ENCODE assay signal across 21 cellular contexts in genomic region chr7:5615190-5616070, GRCh38. TPM values are rescaled to one million over a fixed set of nuclear protein-coding genes. Genes with fewer than 3 reads are reported as not detected.
DNase-seq lines count a peak whose midpoint lies in the region; ATAC-seq and TF ChIP-seq lines count a peak whose summit lies in the region.
"Had no signal": no experiment of that assay in that cellular context is flagged by ENCODE, and none has a peak within 500 bp of the region (broad histone marks: within the 10 kb centered on the region; RNA-seq: fewer than 3 reads in every experiment).

No MANE protein-coding gene starts in this region.

- ATAC-seq in T-helper 17 cell (peak; percentile 10), GM18861 (IDR thresholded peaks at IDR 0.05; ENCODE audit: unreplicated experiment) (no peak)
- ATAC-seq in stimulated activated naive B cell treated with anti-CD40 and anti-IgM and Interleukin-4, amounts not matched to agents 10 μg/mL and 1 μg/mL and 100 μg/mL, for 72 hours (replicated peaks), result peak in 1 of 2 donors; percentile 23
- ATAC-seq: effector memory CD8-positive, alpha-beta T cell; left colon had no signal

- no peaks in the 10 kb centered on the region for H3K36me3 Mint-ChIP-seq in HFFc6 (ENCODE audit: low read depth)
- no peaks in the 10 kb centered on the region for H3K36me3 Mint-ChIP-seq in T-helper 17 cell (ENCODE audit: low read depth)
- H3K36me3 Mint-ChIP-seq in stimulated activated naive B cell treated with anti-CD40 and anti-IgM and Interleukin-4, amounts not matched to agents 10 μg/mL and 1 μg/mL and 100 μg/mL, for 72 hours, result peaks cover 10 to 26% of the 10 kb centered on the region in 2 donors
- peaks cover 11% of the 10 kb centered on the region for H3K36me3 Mint-ChIP-seq in Caco-2 (ENCODE audit: insufficient read depth, unreplicated experiment)

- H3K9me3 Mint-ChIP-seq in HFFc6 (no peaks in the 10 kb centered on the region), Caco-2 (ENCODE audit: unreplicated experiment) (no peaks in the 10 kb centered on the region)
- H3K9me3 Mint-ChIP-seq in stimulated activated naive B cell treated with anti-CD40 and anti-IgM and Interleukin-4, amounts not matched to agents 10 μg/mL and 1 μg/mL and 100 μg/mL, for 72 hours, result no peaks in the 10 kb centered on the region
- H3K9me3 Mint-ChIP-seq: activated CD4-positive, alpha-beta T cell treated with anti-CD3 and anti-CD28 coated beads, Interleukin-2, amount 10 ng/mL, durations not matched to agents 24 days and 14 days; activated T-cell treated with anti-CD3 and anti-CD28 coated beads, Interleukin-2, amount 50 U/mL, for 4 hours; effector memory CD8-positive, alpha-beta T cell; H9; memory B cell; stimulated activated naive CD8-positive, alpha-beta T cell treated with anti-CD3 and anti-CD28 coated beads, Interleukin-15, Interleukin-2, amounts not matched to agents 100 ng/mL and 50 ng/mL, for 24 hours had no signal

- no peaks in the 10 kb centered on the region for H3K27me3 ChIP-seq in Caco-2 (replicated peaks; ENCODE audit: control insufficient read depth, insufficient read depth, low read length)
- H3K27me3 ChIP-seq: esophagus muscularis mucosa had no signal

- H3K4me1 ChIP-seq in Caco-2, result no peaks in the 10 kb centered on the region

- H3K4me1 Mint-ChIP-seq in HFFc6 (ENCODE audit: low read depth), result no peaks in the 10 kb centered on the region
- H3K4me1 Mint-ChIP-seq in T-helper 17 cell, result no peaks in the 10 kb centered on the region
- H3K4me1 Mint-ChIP-seq in stimulated activated naive B cell treated with anti-CD40 and anti-IgM and Interleukin-4, amounts not matched to agents 10 μg/mL and 1 μg/mL and 100 μg/mL, for 72 hours, result peaks cover 0 to 1% of the 10 kb centered on the region in 2 donors
- H3K4me1 Mint-ChIP-seq in Caco-2 (ENCODE audit: low read depth, unreplicated experiment), result no peaks in the 10 kb centered on the region
- H3K4me1 Mint-ChIP-seq: activated CD4-positive, alpha-beta T cell treated with anti-CD3 and anti-CD28 coated beads, Interleukin-2, amount 10 ng/mL, durations not matched to agents 24 days and 14 days; memory B cell had no signal

- TF ChIP-seq CTCF in HFFc6 (IDR thresholded peaks at IDR 0.05) (no peak), Caco-2 (IDR thresholded peaks at IDR 0.05; ENCODE audit: insufficient read depth in 1 of 2, low read depth in 1 of 2, low read length in 1 of 2, severe bottlenecking in 1 of 2, unreplicated experiment in 1 of 2) (no peak)

- H3K27ac Mint-ChIP-seq in HFFc6 (peak overlapping the region; percentile 30; the same call in 1 of the 2 replicates), T-helper 17 cell (no peak overlapping the region), Caco-2 (ENCODE audit: unreplicated experiment) (no peak overlapping the region)
- H3K27ac Mint-ChIP-seq in stimulated activated naive B cell treated with anti-CD40 and anti-IgM and Interleukin-4, amounts not matched to agents 10 μg/mL and 1 μg/mL and 100 μg/mL, for 72 hours, result peak overlapping the region; percentile 68
- H3K27ac Mint-ChIP-seq: activated CD4-positive, alpha-beta T cell treated with anti-CD3 and anti-CD28 coated beads, Interleukin-2, amount 10 ng/mL, durations not matched to agents 24 days and 14 days; effector memory CD8-positive, alpha-beta T cell; memory B cell; stimulated activated naive CD8-positive, alpha-beta T cell treated with anti-CD3 and anti-CD28 coated beads, Interleukin-15, Interleukin-2, amounts not matched to agents 100 ng/mL and 50 ng/mL, for 24 hours had no signal

- no peaks in the 10 kb centered on the region for H3K9me3 ChIP-seq in T-helper 17 cell (ENCODE audit: control insufficient read depth, low read length, poor library complexity, severe bottlenecking)
- H3K9me3 ChIP-seq in Caco-2, result no peaks in the 10 kb centered on the region
- H3K9me3 ChIP-seq: esophagus muscularis mucosa had no signal

- DNase-seq in HFFc6, result no peak
- DNase-seq in T-helper 17 cell, result no peak
- peak in 23 of 42 donors; percentile 28 to 83 (median 62) for DNase-seq in head of caudate nucleus
- no peak for DNase-seq in stimulated activated naive B cell treated with anti-CD40 and anti-IgM and Interleukin-4, amounts not matched to agents 10 μg/mL and 1 μg/mL and 100 μg/mL, for 72 hours
- DNase-seq in Caco-2, result no peak
- DNase-seq in amniotic stem cell (lab: John Stamatoyannopoulos, UW), result no peak
- DNase-seq: activated CD4-positive, alpha-beta T cell treated with anti-CD3 and anti-CD28 coated beads, Interleukin-2, amount 10 ng/mL, durations not matched to agents 24 days and 14 days; activated T-cell treated with anti-CD3 and anti-CD28 coated beads, Interleukin-2, amount 50 U/mL, for 4 hours; C1 segment of cervical spinal cord; COR-L47; DMS79 treated with DMSO at 0.1 percent for 48 hours; effector memory CD8-positive, alpha-beta T cell; H9; hippocampal formation; Karpas-422; left colon had no signal

- H3K4me3 Mint-ChIP-seq in HFFc6, result no peak overlapping the region; the same call in 1 of the 2 replicates
- H3K4me3 Mint-ChIP-seq in T-helper 17 cell, result no peak overlapping the region
- no peak overlapping the region for H3K4me3 Mint-ChIP-seq in stimulated activated naive B cell treated with anti-CD40 and anti-IgM and Interleukin-4, amounts not matched to agents 10 μg/mL and 1 μg/mL and 100 μg/mL, for 72 hours
- H3K4me3 Mint-ChIP-seq in Caco-2 (ENCODE audit: unreplicated experiment), result no peak overlapping the region
- H3K4me3 Mint-ChIP-seq: activated CD4-positive, alpha-beta T cell treated with anti-CD3 and anti-CD28 coated beads, Interleukin-2, amount 10 ng/mL, durations not matched to agents 24 days and 14 days; activated T-cell treated with anti-CD3 and anti-CD28 coated beads, Interleukin-2, amount 50 U/mL, for 4 hours; effector memory CD8-positive, alpha-beta T cell; H9; memory B cell; stimulated activated naive CD8-positive, alpha-beta T cell treated with anti-CD3 and anti-CD28 coated beads, Interleukin-15, Interleukin-2, amounts not matched to agents 100 ng/mL and 50 ng/mL, for 24 hours had no signal

- BruUV-seq in Caco-2 (replicated peaks; lab: Mats Ljungman, UMichigan), result no TSS peak

- no peaks in the 10 kb centered on the region for H3K36me3 ChIP-seq in Caco-2 (ENCODE audit: control insufficient read depth, insufficient read depth, low read length)

- H3K27me3 Mint-ChIP-seq in HFFc6 (ENCODE audit: insufficient read depth) (peaks cover 14% of the 10 kb centered on the region), T-helper 17 cell (no peaks in the 10 kb centered on the region), Caco-2 (ENCODE audit: insufficient read depth, unreplicated experiment) (no peaks in the 10 kb centered on the region)
- no peaks in the 10 kb centered on the region for H3K27me3 Mint-ChIP-seq in stimulated activated naive B cell treated with anti-CD40 and anti-IgM and Interleukin-4, amounts not matched to agents 10 μg/mL and 1 μg/mL and 100 μg/mL, for 72 hours
- H3K27me3 Mint-ChIP-seq: activated CD4-positive, alpha-beta T cell treated with anti-CD3 and anti-CD28 coated beads, Interleukin-2, amount 10 ng/mL, durations not matched to agents 24 days and 14 days; effector memory CD8-positive, alpha-beta T cell; memory B cell; stimulated activated naive CD8-positive, alpha-beta T cell treated with anti-CD3 and anti-CD28 coated beads, Interleukin-15, Interleukin-2, amounts not matched to agents 100 ng/mL and 50 ng/mL, for 24 hours had no signal

- POLR2A ChIA-PET in Caco-2 (lab: Charles Lee), result no interaction called here

- intact Hi-C loops in head of caudate nucleus (cut with DNase I) (no loop called here), Caco-2 (cut with micrococcal nuclease; ENCODE audit: unreplicated experiment) (no loop called here)

- no peak overlapping the region for H3K4me3 ChIP-seq in Caco-2 (ENCODE audit: low read depth, low read length)
- H3K4me3 ChIP-seq: coronary artery, esophagus muscularis mucosa had no signal

- CTCF ChIA-PET in Caco-2 (lab: Charles Lee), result interaction anchor here (0.6 to 0.7 kb wide), 2 partner anchors 13 to 30 kb away, joined by 3 to 4 read pairs; no protein-coding TSS in a partner anchor

RNA-seq across cellular contexts. Expression of gene FSCN1, which starts 22.8 kb away (rescaled TPM):
- 100 to 1,000 TPM; 260 to 327 (median 310) TPM for total RNA-seq in HFFc6 (2021; fragmentation: NEBNext Ultra II Directional; extraction: Animal tissue kit (Norgen Biotek cat#: 25700))
- total RNA-seq in T-helper 17 cell (10 to 100 TPM in 1 of 2 donors, 1 to 10 TPM in 1; 8.6 to 10.0 TPM), Caco-2 (2022) (78.2 and 91.0 TPM in 2 replicates)

Comparison
In these comparisons a context has a peak if more than half of its experiments do, and no peak if none do; other contexts are left out.
1. DNase-seq: peak in head of caudate nucleus (23 of 42); none in HFFc6 (single experiment), T-helper 17 cell (0 of 3), stimulated activated naive B cell treated with anti-CD40 and anti-IgM and Interleukin-4, amounts not matched to agents 10 μg/mL and 1 μg/mL and 100 μg/mL, for 72 hours (single experiment), Caco-2 (0 of 2) and amniotic stem cell (single experiment).
2. H3K27ac Mint-ChIP-seq: peak in HFFc6 (single experiment) and stimulated activated naive B cell treated with anti-CD40 and anti-IgM and Interleukin-4, amounts not matched to agents 10 μg/mL and 1 μg/mL and 100 μg/mL, for 72 hours (single experiment); none in T-helper 17 cell (single experiment) and Caco-2 (single experiment).